35 cellular contexts compared by ENCODE assay signal in the genomic region with DNA sequence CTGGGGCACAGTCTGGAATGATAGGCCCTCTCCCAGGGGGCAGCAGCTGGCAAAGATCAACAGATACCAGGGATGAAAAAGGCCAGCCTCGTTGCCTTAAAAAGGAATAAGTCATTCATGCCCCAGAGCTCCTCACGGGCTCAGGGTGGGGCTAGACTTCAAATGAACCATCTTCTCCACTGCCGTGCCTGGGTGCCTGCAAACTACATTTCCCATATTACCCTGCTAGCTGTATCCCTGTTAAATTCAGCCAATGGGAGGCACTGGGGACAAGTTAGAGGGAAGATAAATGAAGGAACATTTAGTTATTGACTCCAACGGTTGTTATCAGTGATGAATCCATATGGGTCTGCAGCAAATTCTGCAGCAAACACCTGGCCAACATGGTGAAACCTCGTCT.
"Had no signal": no experiment of that assay in that cellular context is flagged by ENCODE, and none has a peak within 500 bp of the region (broad histone marks: within the 10 kb centered on the region; RNA-seq: fewer than 3 reads in every experiment).

No MANE protein-coding gene starts in this region.

- H3K4me1 ChIP-seq: adrenal gland, body of pancreas, breast epithelium had no signal

- H3K27me3 ChIP-seq: adrenal gland, body of pancreas, brain microvascular endothelial cell, breast epithelium had no signal

- H3K9me3 Mint-ChIP-seq: activated CD4-positive, alpha-beta memory T cell treated with anti-CD3 and anti-CD28 coated beads for 36 hours; activated CD4-positive, alpha-beta T cell treated with anti-CD3 and anti-CD28 coated beads, Interleukin-2, amount 10 ng/mL, durations not matched to agents 24 days and 14 days; activated CD8-positive, alpha-beta T cell treated with anti-CD3 and anti-CD28 coated beads for 36 hours; activated naive CD4-positive, alpha-beta T cell treated with anti-CD3 and anti-CD28 coated beads for 36 hours; activated naive CD4-positive, alpha-beta T cell treated with anti-CD3 and anti-CD28 coated beads, Interleukin-2, amount 50 U/mL, for 72 hours; activated naive CD8-positive, alpha-beta T cell treated with anti-CD3 and anti-CD28 coated beads for 36 hours; activated T-cell treated with anti-CD3 and anti-CD28 coated beads, Interleukin-2, amount 50 U/mL, for 4 hours; activated T-cell treated with anti-CD3 and anti-CD28 coated beads, Interleukin-2, amount 50 U/mL, for 72 hours; activated T-helper 17 cell treated with anti-CD3 and anti-CD28 coated beads, Interleukin-2, amount 50 U/mL, for 72 hours; T-helper 2 cell treated with Interferon-gamma antibody and Interleukin-4, amounts not matched to agents 5 μg/mL and 100 μg/mL, for 36 hours had no signal

- H3K36me3 ChIP-seq: adrenal gland, brain microvascular endothelial cell, breast epithelium had no signal

- H3K4me3 ChIP-seq: adrenal gland, body of pancreas, breast epithelium had no signal

- DNase-seq: activated CD4-positive, alpha-beta memory T cell treated with anti-CD3 and anti-CD28 coated beads for 36 hours; activated CD4-positive, alpha-beta T cell treated with anti-CD3 and anti-CD28 coated beads for 4 hours; activated CD4-positive, alpha-beta T cell treated with anti-CD3 and anti-CD28 coated beads, Interleukin-2, amount 10 ng/mL, durations not matched to agents 24 days and 14 days; activated CD4-positive, alpha-beta T cell treated with anti-CD3 and anti-CD28 coated beads, Interleukin-2, amount 50 U/mL, for 1 hour; activated CD4-positive, alpha-beta T cell treated with anti-CD3 and anti-CD28 coated beads, Interleukin-2, amount 50 U/mL, for 4 hours; activated CD4-positive, CD25-positive, alpha-beta regulatory T cell; activated CD4-positive, CD25-positive, alpha-beta regulatory T cell treated with anti-CD3 and anti-CD28 coated beads, Interleukin-2, amount 50 U/mL, for 72 hours; activated CD8-positive, alpha-beta memory T cell treated with anti-CD3 and anti-CD28 coated beads, Interleukin-2, amount 50 U/mL, for 4 hours; activated CD8-positive, alpha-beta T cell treated with anti-CD3 and anti-CD28 coated beads for 36 hours; activated effector memory CD4-positive, alpha-beta T cell treated with anti-CD3 and anti-CD28 coated beads, Interleukin-2, amount 50 U/mL, for 16 hours; activated gamma-delta T cell treated with Interleukin-2 at 50 U/mL for 16 hours; activated naive CD4-positive, alpha-beta T cell; activated naive CD4-positive, alpha-beta T cell treated with anti-CD3 and anti-CD28 coated beads for 36 hours; activated naive CD4-positive, alpha-beta T cell treated with anti-CD3 and anti-CD28 coated beads, Interleukin-2, amount 50 U/mL, for 16 hours; activated naive CD8-positive, alpha-beta T cell treated with anti-CD3 and anti-CD28 coated beads for 36 hours; activated T-cell treated with anti-CD3 and anti-CD28 coated beads for 4 hours; activated T-cell treated with anti-CD3 and anti-CD28 coated beads, Interleukin-2, amount 50 U/mL, for 1 hour; activated T-cell treated with anti-CD3 and anti-CD28 coated beads, Interleukin-2, amount 50 U/mL, for 4 hours; activated T-cell treated with anti-CD3 and anti-CD28 coated beads, Interleukin-2, amount 50 U/mL, for 72 hours; adrenal gland; amniotic stem cell; aorta; body of pancreas; brain microvascular endothelial cell; central memory CD4-positive, alpha-beta T cell; T-helper 1 cell; T-helper 2 cell; T-helper 9 cell had no signal

- H3K9me3 ChIP-seq: adrenal gland, body of pancreas, breast epithelium had no signal

- H3K27ac Mint-ChIP-seq: activated CD4-positive, alpha-beta memory T cell treated with anti-CD3 and anti-CD28 coated beads for 36 hours; activated CD4-positive, alpha-beta T cell treated with anti-CD3 and anti-CD28 coated beads, Interleukin-2, amount 10 ng/mL, durations not matched to agents 24 days and 14 days; activated CD8-positive, alpha-beta T cell treated with anti-CD3 and anti-CD28 coated beads for 36 hours; activated naive CD4-positive, alpha-beta T cell treated with anti-CD3 and anti-CD28 coated beads for 36 hours; activated naive CD4-positive, alpha-beta T cell treated with anti-CD3 and anti-CD28 coated beads, Interleukin-2, amount 50 U/mL, for 72 hours; activated naive CD8-positive, alpha-beta T cell treated with anti-CD3 and anti-CD28 coated beads for 36 hours; activated T-cell treated with anti-CD3 and anti-CD28 coated beads, Interleukin-2, amount 50 U/mL, for 72 hours; activated T-helper 1 cell treated with anti-CD3 and anti-CD28 coated beads, Interleukin-12 subunit alpha, Interleukin-12 subunit beta, Interleukin-2, Interleukin-4 antibody, amounts not matched to agents 30 ng/mL and 10 ng/mL and 1 ng/mL, durations not matched to agents 14 hours and 24 hours and 36 hours; activated T-helper 17 cell treated with anti-CD3 and anti-CD28 coated beads, Interleukin-2, amount 50 U/mL, for 72 hours; T-helper 1 cell treated with Interleukin-12 subunit alpha and Interleukin-12 subunit beta and Interleukin-4 antibody, amounts not matched to agents 30 μg/mL and 1 μg/mL, for 36 hours; T-helper 2 cell treated with Interferon-gamma antibody and Interleukin-4, amounts not matched to agents 5 μg/mL and 100 μg/mL, for 36 hours had no signal

- H3K27ac ChIP-seq: adrenal gland, body of pancreas, brain microvascular endothelial cell, breast epithelium, VCaP had no signal

- H3K4me3 Mint-ChIP-seq: activated CD4-positive, alpha-beta memory T cell treated with anti-CD3 and anti-CD28 coated beads for 36 hours; activated CD4-positive, alpha-beta T cell treated with anti-CD3 and anti-CD28 coated beads, Interleukin-2, amount 10 ng/mL, durations not matched to agents 24 days and 14 days; activated CD8-positive, alpha-beta T cell treated with anti-CD3 and anti-CD28 coated beads for 36 hours; activated naive CD4-positive, alpha-beta T cell treated with anti-CD3 and anti-CD28 coated beads for 36 hours; activated naive CD8-positive, alpha-beta T cell treated with anti-CD3 and anti-CD28 coated beads for 36 hours; activated T-cell treated with anti-CD3 and anti-CD28 coated beads, Interleukin-2, amount 50 U/mL, for 4 hours; activated T-cell treated with anti-CD3 and anti-CD28 coated beads, Interleukin-2, amount 50 U/mL, for 72 hours; activated T-helper 1 cell treated with anti-CD3 and anti-CD28 coated beads, Interleukin-12 subunit alpha, Interleukin-12 subunit beta, Interleukin-2, Interleukin-4 antibody, amounts not matched to agents 30 ng/mL and 10 ng/mL and 1 ng/mL, durations not matched to agents 14 hours and 24 hours and 36 hours; activated T-helper 17 cell treated with anti-CD3 and anti-CD28 coated beads, Interleukin-2, amount 50 U/mL, for 72 hours; T-helper 1 cell treated with Interleukin-12 subunit alpha and Interleukin-12 subunit beta and Interleukin-4 antibody, amounts not matched to agents 30 μg/mL and 1 μg/mL, for 36 hours; T-helper 2 cell treated with Interferon-gamma antibody and Interleukin-4, amounts not matched to agents 5 μg/mL and 100 μg/mL, for 36 hours had no signal

- ATAC-seq: activated CD8-positive, alpha-beta T cell treated with anti-CD3 and anti-CD28 coated beads for 36 hours; activated naive CD4-positive, alpha-beta T cell treated with anti-CD3 and anti-CD28 coated beads, Interleukin-2, amount 50 U/mL, for 72 hours; activated T-cell treated with anti-CD3 and anti-CD28 coated beads, Interleukin-2, amount 50 U/mL, for 4 hours; activated T-cell treated with anti-CD3 and anti-CD28 coated beads, Interleukin-2, amount 50 U/mL, for 72 hours; activated T-helper 17 cell treated with anti-CD3 and anti-CD28 coated beads, Interleukin-2, amount 50 U/mL, for 72 hours; body of pancreas had no signal

- H3K36me3 Mint-ChIP-seq: activated CD4-positive, alpha-beta memory T cell treated with anti-CD3 and anti-CD28 coated beads for 36 hours; activated naive CD8-positive, alpha-beta T cell treated with anti-CD3 and anti-CD28 coated beads for 36 hours had no signal

- H3K27me3 Mint-ChIP-seq: activated CD4-positive, alpha-beta memory T cell treated with anti-CD3 and anti-CD28 coated beads for 36 hours; activated CD4-positive, alpha-beta T cell treated with anti-CD3 and anti-CD28 coated beads, Interleukin-2, amount 10 ng/mL, durations not matched to agents 24 days and 14 days; activated CD8-positive, alpha-beta T cell treated with anti-CD3 and anti-CD28 coated beads for 36 hours; activated naive CD8-positive, alpha-beta T cell treated with anti-CD3 and anti-CD28 coated beads for 36 hours had no signal

- H3K4me1 Mint-ChIP-seq: activated CD4-positive, alpha-beta T cell treated with anti-CD3 and anti-CD28 coated beads, Interleukin-2, amount 10 ng/mL, durations not matched to agents 24 days and 14 days; activated naive CD8-positive, alpha-beta T cell treated with anti-CD3 and anti-CD28 coated beads for 36 hours; activated T-helper 17 cell treated with anti-CD3 and anti-CD28 coated beads, Interleukin-2, amount 50 U/mL, for 72 hours had no signal
